In genomic region chr15:21742067-21742466, GRCh38 we compare ENCODE assay signal across 8 cellular contexts.
ATAC-seq lines count a peak whose summit lies in the region.
"Not testable (repeated sequence)": the region's sequence is repeated elsewhere in the genome, so short reads cannot be mapped to it uniquely, and the experiment has no call there.

No MANE protein-coding gene starts in this region.

- H3K27ac Mint-ChIP-seq in stimulated activated memory B cell treated with anti-CD40 and anti-IgM and Interleukin-4, amounts not matched to agents 10 μg/mL and 1 μg/mL and 100 μg/mL, for 72 hours = not testable (repeated sequence)

- H3K27me3 Mint-ChIP-seq in stimulated activated memory B cell treated with anti-CD40 and anti-IgM and Interleukin-4, amounts not matched to agents 10 μg/mL and 1 μg/mL and 100 μg/mL, for 72 hours = not testable (repeated sequence)

- H3K9me3 Mint-ChIP-seq in stimulated activated memory B cell treated with anti-CD40 and anti-IgM and Interleukin-4, amounts not matched to agents 10 μg/mL and 1 μg/mL and 100 μg/mL, for 72 hours = not testable (repeated sequence)

- H3K4me3 Mint-ChIP-seq in stimulated activated memory B cell treated with anti-CD40 and anti-IgM and Interleukin-4, amounts not matched to agents 10 μg/mL and 1 μg/mL and 100 μg/mL, for 72 hours = not testable (repeated sequence)

- H3K36me3 Mint-ChIP-seq in stimulated activated memory B cell treated with anti-CD40 and anti-IgM and Interleukin-4, amounts not matched to agents 10 μg/mL and 1 μg/mL and 100 μg/mL, for 72 hours = not testable (repeated sequence)

- not testable (repeated sequence) for H3K4me1 Mint-ChIP-seq in stimulated activated memory B cell treated with anti-CD40 and anti-IgM and Interleukin-4, amounts not matched to agents 10 μg/mL and 1 μg/mL and 100 μg/mL, for 72 hours

- peak; percentile 64 for ATAC-seq in GM18519 (IDR thresholded peaks at IDR 0.05; ENCODE audit: low FRiP score, unreplicated experiment)
- peak; percentile 76 for ATAC-seq in GM19025 (IDR thresholded peaks at IDR 0.05; ENCODE audit: low read depth, unreplicated experiment)
- ATAC-seq in GM19468 (IDR thresholded peaks at IDR 0.05; ENCODE audit: extremely low read depth, unreplicated experiment) = peak; percentile 31
- peak; percentile 74 for ATAC-seq in GM21723 (IDR thresholded peaks at IDR 0.05; ENCODE audit: unreplicated experiment)
- ATAC-seq in HG02884 (IDR thresholded peaks at IDR 0.05; ENCODE audit: unreplicated experiment) = peak; percentile 72
- peak; percentile 55 for ATAC-seq in HG03354 (IDR thresholded peaks at IDR 0.05; ENCODE audit: poor library complexity, severe bottlenecking, unreplicated experiment)
- ATAC-seq in HG03571 (IDR thresholded peaks at IDR 0.05; ENCODE audit: unreplicated experiment) = peak; percentile 53
- ATAC-seq in stimulated activated memory B cell treated with anti-CD40 and anti-IgM and Interleukin-4, amounts not matched to agents 10 μg/mL and 1 μg/mL and 100 μg/mL, for 72 hours = peak; percentile 51

Comparison
In these comparisons a context has a peak if more than half of its experiments do, and no peak if none do; other contexts are left out.
1. Peak in every context shown above with its lines: ATAC-seq.